8 cellular contexts compared by ENCODE assay signal in the genomic region with DNA sequence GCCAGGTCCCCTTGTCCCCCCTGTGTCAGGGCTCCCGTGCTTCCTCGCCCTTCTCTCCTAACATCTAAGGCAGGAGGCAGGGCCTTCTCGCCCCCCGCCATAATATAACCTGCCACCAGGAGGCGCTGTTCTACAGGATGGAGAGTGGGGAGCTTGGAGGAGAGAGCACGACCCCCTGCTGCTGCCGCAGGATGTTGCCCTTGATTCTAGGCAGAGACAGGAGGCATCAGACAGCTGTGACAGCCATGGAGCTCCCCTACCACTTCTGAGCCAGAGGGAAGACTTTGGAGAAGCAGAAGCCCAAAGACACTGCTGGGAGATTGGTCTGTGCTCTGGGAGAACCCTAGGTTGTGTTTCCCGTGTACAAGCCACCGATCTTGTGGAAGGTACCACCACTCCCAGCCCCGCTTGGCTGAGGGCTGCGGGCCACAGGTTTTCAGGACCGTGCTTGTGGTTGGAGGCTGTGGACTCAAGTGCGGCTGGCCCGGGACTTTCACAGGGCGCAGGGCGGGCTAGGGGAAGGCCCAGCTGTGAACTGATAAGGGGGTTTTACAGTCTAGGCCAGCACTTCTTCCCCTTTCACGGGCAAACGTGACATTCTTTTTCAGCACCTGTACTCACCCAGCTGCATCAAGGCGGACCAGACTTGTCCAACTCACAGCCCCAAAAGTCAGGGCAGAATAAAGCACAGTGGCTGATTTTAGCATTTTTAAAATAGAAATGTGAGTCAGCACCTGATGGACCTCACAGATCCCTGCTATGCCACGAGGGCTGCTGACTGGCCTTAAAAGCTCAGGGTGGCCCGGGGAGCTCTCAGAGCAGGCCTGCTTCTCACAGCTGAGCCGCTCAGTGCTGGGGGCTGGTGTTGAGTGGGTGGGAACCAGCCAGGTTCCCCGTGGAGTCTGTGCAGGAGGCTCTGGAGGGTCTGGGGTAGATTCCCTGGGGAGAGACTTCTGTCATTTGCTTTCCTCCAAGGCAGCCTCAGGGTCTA. TPM values are rescaled to one million over a fixed set of nuclear protein-coding genes. Genes with fewer than 3 reads are reported as not detected.
A peak's percentile ranks its signal among the peaks of the same experiment; 100 is the strongest.
DNase-seq lines count a peak whose midpoint lies in the region; ATAC-seq and TF ChIP-seq lines count a peak whose summit lies in the region.

No MANE protein-coding gene starts in this region.

- H3K27ac Mint-ChIP-seq in nephron progenitor cell, result peak overlapping the region; percentile 42
- peak overlapping the region; percentile 92 for H3K27ac Mint-ChIP-seq in stimulated activated naive CD8-positive, alpha-beta T cell treated with anti-CD3 and anti-CD28 coated beads, Interleukin-15, Interleukin-2, amounts not matched to agents 100 ng/mL and 50 ng/mL, for 24 hours

- DNase-seq in COLO668 (lab: John Stamatoyannopoulos, UW; ENCODE audit: unreplicated experiment) (peak; percentile 64), esophagus muscularis mucosa (ENCODE audit: extremely low spot score) (no peak), nephron progenitor cell (peak; percentile 86)
- DNase-seq in NK-92 treated with Interleukin-12 subunit alpha and Interleukin-12 subunit beta, amount 100 ng/mL, for 24 hours (lab: John Stamatoyannopoulos, UW), result peak; percentile 90
- DNase-seq in activated CD8-positive, alpha-beta memory T cell treated with anti-CD3 and anti-CD28 coated beads for 48 hours (ENCODE audit: low read depth in 2 of 3, low spot score in 2 of 3), result peak; percentile 80 to 100 (median 99)

- H3K36me3 Mint-ChIP-seq in nephron progenitor cell (ENCODE audit: low read depth), result no peaks in the 10 kb centered on the region
- no peaks in the 10 kb centered on the region for H3K36me3 Mint-ChIP-seq in stimulated activated naive CD8-positive, alpha-beta T cell treated with anti-CD3 and anti-CD28 coated beads, Interleukin-15, Interleukin-2, amounts not matched to agents 100 ng/mL and 50 ng/mL, for 24 hours (ENCODE audit: low read depth)

- H3K27ac ChIP-seq in esophagus muscularis mucosa (replicated peaks in 1 of 4), result no peak overlapping the region

- intact Hi-C loops in esophagus muscularis mucosa (cut with DNase I), result no loop called here

- no peak overlapping the region for H3K4me3 Mint-ChIP-seq in nephron progenitor cell
- peak overlapping the region; percentile 76 for H3K4me3 Mint-ChIP-seq in stimulated activated naive CD8-positive, alpha-beta T cell treated with anti-CD3 and anti-CD28 coated beads, Interleukin-15, Interleukin-2, amounts not matched to agents 100 ng/mL and 50 ng/mL, for 24 hours

- no peaks in the 10 kb centered on the region for H3K9me3 Mint-ChIP-seq in nephron progenitor cell
- no peaks in the 10 kb centered on the region for H3K9me3 Mint-ChIP-seq in stimulated activated naive CD8-positive, alpha-beta T cell treated with anti-CD3 and anti-CD28 coated beads, Interleukin-15, Interleukin-2, amounts not matched to agents 100 ng/mL and 50 ng/mL, for 24 hours

- WGBS in esophagus muscularis mucosa, result 76% methylated on average over 6 of the region's 23 CpGs

- H3K9me3 ChIP-seq in esophagus muscularis mucosa, result no peaks in the 10 kb centered on the region

- TF ChIP-seq EP300 in esophagus muscularis mucosa (IDR thresholded peaks at IDR 0.05), result no peak

- H3K36me3 ChIP-seq in esophagus muscularis mucosa, result no peaks in the 10 kb centered on the region

- H3K4me3 ChIP-seq in esophagus muscularis mucosa, result no peak overlapping the region

- peaks cover 7% of the 10 kb centered on the region for H3K27me3 Mint-ChIP-seq in nephron progenitor cell (ENCODE audit: low read depth, poor library complexity)
- no peaks in the 10 kb centered on the region for H3K27me3 Mint-ChIP-seq in stimulated activated naive CD8-positive, alpha-beta T cell treated with anti-CD3 and anti-CD28 coated beads, Interleukin-15, Interleukin-2, amounts not matched to agents 100 ng/mL and 50 ng/mL, for 24 hours

- H3K4me1 Mint-ChIP-seq in nephron progenitor cell, result no peaks in the 10 kb centered on the region
- H3K4me1 Mint-ChIP-seq in stimulated activated naive CD8-positive, alpha-beta T cell treated with anti-CD3 and anti-CD28 coated beads, Interleukin-15, Interleukin-2, amounts not matched to agents 100 ng/mL and 50 ng/mL, for 24 hours (ENCODE audit: low read depth), result peaks cover 69% of the 10 kb centered on the region

- H3K4me1 ChIP-seq in esophagus muscularis mucosa, result no peaks in the 10 kb centered on the region

- ATAC-seq in GM19395 (IDR thresholded peaks at IDR 0.05; ENCODE audit: unreplicated experiment) (peak; percentile 91), HG03442 (IDR thresholded peaks at IDR 0.05; ENCODE audit: unreplicated experiment) (peak; percentile 88)

- TF ChIP-seq POLR2A in esophagus muscularis mucosa (IDR thresholded peaks at IDR 0.05; ENCODE audit: low read depth), result no peak

- no peaks in the 10 kb centered on the region for H3K27me3 ChIP-seq in esophagus muscularis mucosa

- TF ChIP-seq CTCF in esophagus muscularis mucosa (IDR thresholded peaks at IDR 0.05) (peak; percentile 42 to 72 (median 52)), nephron progenitor cell (IDR thresholded peaks at IDR 0.05) (peak; percentile 77)

RNA-seq across cellular contexts. Expression of a gene that starts 2.6 kb away (rescaled TPM):
- under 1 TPM in 1 of 4 donors, not detected in 3; 0.33 TPM for total RNA-seq in esophagus muscularis mucosa

RNA-seq across cellular contexts. Expression of a gene that starts 53.8 kb away (rescaled TPM):
- total RNA-seq in esophagus muscularis mucosa, result not detected
